In genomic region chr17:28575126-28575795, GRCh38 we compare ENCODE assay signal across 11 cellular contexts. TPM values are rescaled to one million over a fixed set of nuclear protein-coding genes. Genes with fewer than 3 reads are reported as not detected.
DNase-seq lines count a peak whose midpoint lies in the region; ATAC-seq, FAIRE-seq and TF ChIP-seq lines count a peak whose summit lies in the region.
"Had no signal": no experiment of that assay in that cellular context is flagged by ENCODE, and none has a peak within 500 bp of the region (broad histone marks: within the 10 kb centered on the region; RNA-seq: fewer than 3 reads in every experiment).

No MANE protein-coding gene starts in this region.

- H4K20me1 ChIP-seq in keratinocyte (ENCODE audit: control insufficient read depth, extremely low read depth, insufficient read depth, low read length): no peaks in the 10 kb centered on the region

- no peak for ATAC-seq in CD4-positive, CD25-positive, alpha-beta regulatory T cell (ENCODE audit: low read depth in 2 of 2)

- no peaks in the 10 kb centered on the region for H3K9me1 ChIP-seq in keratinocyte (ENCODE audit: control insufficient read depth, extremely low read depth, insufficient read depth, low read length)

- dilution Hi-C loops in keratinocyte (cut with MboI; ENCODE audit: extremely low pct_ligation_motif_present, low sequenced_read_pairs): no loop called here

- peak; percentile 7 for TF ChIP-seq CTCF in GM13976 (IDR thresholded peaks at IDR 0.05; ENCODE audit: borderline replicate concordance, control extremely low read depth, extremely low read depth, insufficient read depth, missing control alignments)
- peak; percentile 8 for TF ChIP-seq CTCF in brain microvascular endothelial cell (IDR thresholded peaks at IDR 0.05; ENCODE audit: low read depth, low read length, missing control alignments)
- peak in 2 of 3 experiments; percentile 16 to 17 for TF ChIP-seq CTCF in keratinocyte (optimal IDR thresholded peaks at IDR 0.05 in 1 of 3, IDR thresholded peaks at IDR 0.05 in 1 of 3, conservative IDR thresholded peaks at IDR 0.05 in 1 of 3; ENCODE audit: extremely low read depth in 1 of 3, insufficient read depth in 2 of 3, low read length in 3 of 3)

- no peak overlapping the region for H3K27ac ChIP-seq in CD4-positive, CD25-positive, alpha-beta regulatory T cell (ENCODE audit: insufficient read depth, low read length, poor library complexity, severe bottlenecking)
- H3K27ac ChIP-seq in brain microvascular endothelial cell: no peak overlapping the region
- no peak overlapping the region for H3K27ac ChIP-seq in keratinocyte (ENCODE audit: control insufficient read depth, insufficient read depth, low read length)
- H3K27ac ChIP-seq: transverse colon had no signal

- no peaks in the 10 kb centered on the region for H3K9me3 ChIP-seq in CD4-positive, CD25-positive, alpha-beta regulatory T cell (ENCODE audit: control insufficient read depth in 2 of 2, low read length in 2 of 2)
- no peaks in the 10 kb centered on the region for H3K9me3 ChIP-seq in keratinocyte (ENCODE audit: control insufficient read depth, low read depth, low read length)
- H3K9me3 ChIP-seq: transverse colon had no signal

- no peak overlapping the region for H3K4me3 ChIP-seq in CD4-positive, CD25-positive, alpha-beta regulatory T cell (ENCODE audit: low read depth, low read length)
- H3K4me3 ChIP-seq in brain microvascular endothelial cell (ENCODE audit: low read depth, low read length) (no peak overlapping the region), keratinocyte (ENCODE audit: control insufficient read depth in 2 of 3, extremely low read depth in 1 of 3, insufficient read depth in 2 of 3, low read depth in 1 of 3, low read length in 3 of 3) (no peak overlapping the region)
- H3K4me3 ChIP-seq: transverse colon had no signal

- no peak overlapping the region for H2AFZ ChIP-seq in keratinocyte (ENCODE audit: control insufficient read depth, low read length)

- H3K4me1 ChIP-seq in CD4-positive, CD25-positive, alpha-beta regulatory T cell (ENCODE audit: control insufficient read depth, insufficient read depth, low read length, poor library complexity, severe bottlenecking): peaks cover 34% of the 10 kb centered on the region
- H3K4me1 ChIP-seq in keratinocyte (ENCODE audit: control insufficient read depth, extremely low read depth, insufficient read depth, low read length): peaks cover 20% of the 10 kb centered on the region

- H3K4me2 ChIP-seq in keratinocyte (ENCODE audit: control insufficient read depth, extremely low read depth, insufficient read depth, low read depth, low read length): no peak overlapping the region

- H3K9ac ChIP-seq in keratinocyte (ENCODE audit: control insufficient read depth, extremely low read depth, insufficient read depth, low read length): no peak overlapping the region

- H3K36me3 ChIP-seq in CD4-positive, CD25-positive, alpha-beta regulatory T cell (ENCODE audit: control insufficient read depth, insufficient read depth, low read length): no peaks in the 10 kb centered on the region
- H3K36me3 ChIP-seq in brain microvascular endothelial cell (replicated peaks) (peaks cover 10% of the 10 kb centered on the region), keratinocyte (ENCODE audit: control insufficient read depth in 2 of 2, extremely low read depth in 1 of 2, insufficient read depth in 2 of 2, low read length in 2 of 2) (peaks cover 12 to 25% of the 10 kb centered on the region in 2 experiments)
- H3K36me3 ChIP-seq: transverse colon had no signal

- no peaks in the 10 kb centered on the region for H3K27me3 ChIP-seq in CD4-positive, CD25-positive, alpha-beta regulatory T cell (ENCODE audit: control insufficient read depth, insufficient read depth, low read length)
- H3K27me3 ChIP-seq in brain microvascular endothelial cell (replicated peaks): no peaks in the 10 kb centered on the region
- H3K27me3 ChIP-seq in keratinocyte (ENCODE audit: control insufficient read depth, extremely low read depth, insufficient read depth, low read length): no peaks in the 10 kb centered on the region
- H3K27me3 ChIP-seq: transverse colon had no signal

- no peaks in the 10 kb centered on the region for H3K27me3 Mint-ChIP-seq in CD4-positive, CD25-positive, alpha-beta regulatory T cell

- peaks cover 7% of the 10 kb centered on the region for H3K36me3 Mint-ChIP-seq in CD4-positive, CD25-positive, alpha-beta regulatory T cell

- H3K4me3 Mint-ChIP-seq in CD4-positive, CD25-positive, alpha-beta regulatory T cell: peak overlapping the region in 3 of 4 donors; percentile 71 to 90 (median 79)

- in situ Hi-C loops in GM13976 (cut with MboI; ENCODE audit: low sequenced_read_pairs, unreplicated experiment) (no loop called here), brain microvascular endothelial cell (cut with HindIII; ENCODE audit: low pct_ligation_motif_present, low sequenced_read_pairs) (no loop called here)

- no peak for DNase-seq in CD4-positive, CD25-positive, alpha-beta regulatory T cell
- DNase-seq in GM13976 (ENCODE audit: low spot score) (no peak), brain microvascular endothelial cell (no peak), keratinocyte (ENCODE audit: low read depth, low spot score) (no peak), NOMO-1 (lab: John Stamatoyannopoulos, UW; ENCODE audit: unreplicated experiment in 2 of 2) (no peak), RCC 7860 (ENCODE audit: low spot score) (no peak)
- DNase-seq in stimulated activated CD8-positive, alpha-beta memory T cell treated with anti-CD3 and anti-CD28 coated beads, Interleukin-4, amount 100 ng/mL, for 48 hours: no peak
- DNase-seq in activated CD8-positive, alpha-beta memory T cell treated with anti-CD3 and anti-CD28 coated beads, Interleukin-2, amount 50 U/mL, for 4 hours: no peak
- DNase-seq: COR-L47, transverse colon had no signal

- peaks cover 7 to 59% (median 39%) of the 10 kb centered on the region in 4 donors for H3K4me1 Mint-ChIP-seq in CD4-positive, CD25-positive, alpha-beta regulatory T cell

- H3K79me2 ChIP-seq in keratinocyte (ENCODE audit: control insufficient read depth, insufficient read depth, low read length): peaks cover 8% of the 10 kb centered on the region

- no peak for FAIRE-seq in keratinocyte (lab: Jason Lieb, UNC)
- FAIRE-seq in RCC 7860 (lab: Jason Lieb, UNC): no peak
- FAIRE-seq: colon had no signal

- peak overlapping the region in 1 of 3 donors; percentile 36 for H3K27ac Mint-ChIP-seq in CD4-positive, CD25-positive, alpha-beta regulatory T cell

- H3K9me3 Mint-ChIP-seq in CD4-positive, CD25-positive, alpha-beta regulatory T cell: no peaks in the 10 kb centered on the region

RNA-seq across cellular contexts. Expression of gene ALDOC, which starts 1.4 kb away (rescaled TPM):
- total RNA-seq in CD4-positive, CD25-positive, alpha-beta regulatory T cell: 33.0 TPM
- polyA plus RNA-seq in CD4-positive, CD25-positive, alpha-beta regulatory T cell: 100 to 1,000 TPM in 1 of 4 donors, 10 to 100 TPM in 3; 68.2 to 109 (median 92.4) TPM
- polyA plus RNA-seq in keratinocyte: 24.2 to 44.9 TPM (median 32.5 TPM) in 3 replicates
- polyA plus RNA-seq in keratinocyte (2011; ENCODE audit: low read depth): 12.1 TPM
- 17.4 and 20.5 TPM in 2 replicates for polyA plus RNA-seq in keratinocyte (2011; cell fraction: cytosol; rRNA removed)
- 18.6 TPM in 2 replicates for polyA plus RNA-seq in keratinocyte (2011; cell fraction: nucleus; rRNA removed)
- polyA plus RNA-seq in keratinocyte (2012; ENCODE audit: low replicate concordance): 23.2 and 28.7 TPM in 2 replicates
- polyA minus RNA-seq in keratinocyte: 35.1 to 51.5 TPM (median 42.5 TPM) in 3 replicates
- 17.1 TPM for polyA minus RNA-seq in keratinocyte (2011; cell fraction: cytosol; rRNA and poly(A)+ RNA removed)
- polyA minus RNA-seq in keratinocyte (2011; cell fraction: nucleus; rRNA and poly(A)+ RNA removed): 6.6 and 10.6 TPM in 2 replicates

RNA-seq across cellular contexts. Expression of gene PIGS, which starts 3.9 kb away (rescaled TPM):
- total RNA-seq in CD4-positive, CD25-positive, alpha-beta regulatory T cell: 59.7 TPM
- polyA plus RNA-seq in CD4-positive, CD25-positive, alpha-beta regulatory T cell: 10 to 100 TPM; 53.3 to 82.6 (median 67.1) TPM
- 21.8 to 52.1 TPM (median 33.6 TPM) in 3 replicates for polyA plus RNA-seq in keratinocyte
- polyA plus RNA-seq in keratinocyte (2011; ENCODE audit: low read depth): 22.8 TPM
- 26.0 and 28.2 TPM in 2 replicates for polyA plus RNA-seq in keratinocyte (2011; cell fraction: cytosol; rRNA removed)
- 47.6 and 49.6 TPM in 2 replicates for polyA plus RNA-seq in keratinocyte (2011; cell fraction: nucleus; rRNA removed)
- 27.7 and 45.6 TPM in 2 replicates for polyA plus RNA-seq in keratinocyte (2012; ENCODE audit: low replicate concordance)
- 21.9 to 89.4 TPM (median 29.1 TPM) in 3 replicates for polyA minus RNA-seq in keratinocyte
- 20.3 TPM for polyA minus RNA-seq in keratinocyte (2011; cell fraction: cytosol; rRNA and poly(A)+ RNA removed)
- 19.9 and 48.1 TPM in 2 replicates for polyA minus RNA-seq in keratinocyte (2011; cell fraction: nucleus; rRNA and poly(A)+ RNA removed)

RNA-seq across cellular contexts. Expression of gene UNC119, which starts 22.8 kb away (rescaled TPM):
- 66.9 TPM for total RNA-seq in CD4-positive, CD25-positive, alpha-beta regulatory T cell
- 10 to 100 TPM; 29.5 to 35.0 (median 31.2) TPM for polyA plus RNA-seq in CD4-positive, CD25-positive, alpha-beta regulatory T cell
- polyA plus RNA-seq in keratinocyte: 34.1 to 93.3 TPM (median 60.0 TPM) in 3 replicates
- polyA plus RNA-seq in keratinocyte (2011; ENCODE audit: low read depth): 6.9 TPM
- polyA plus RNA-seq in keratinocyte (2011; cell fraction: cytosol; rRNA removed): 28.1 and 39.3 TPM in 2 replicates
- 52.9 and 56.6 TPM in 2 replicates for polyA plus RNA-seq in keratinocyte (2011; cell fraction: nucleus; rRNA removed)
- polyA plus RNA-seq in keratinocyte (2012; ENCODE audit: low replicate concordance): 18.6 and 27.2 TPM in 2 replicates
- 22.1 to 44.2 TPM (median 33.4 TPM) in 3 replicates for polyA minus RNA-seq in keratinocyte
- 39.5 TPM for polyA minus RNA-seq in keratinocyte (2011; cell fraction: cytosol; rRNA and poly(A)+ RNA removed)
- polyA minus RNA-seq in keratinocyte (2011; cell fraction: nucleus; rRNA and poly(A)+ RNA removed): 21.7 and 22.3 TPM in 2 replicates

RNA-seq across cellular contexts. Expression of gene SPAG5, which starts 23.6 kb away (rescaled TPM):
- total RNA-seq in CD4-positive, CD25-positive, alpha-beta regulatory T cell: 37.7 TPM
- polyA plus RNA-seq in CD4-positive, CD25-positive, alpha-beta regulatory T cell: 1 to 10 TPM in 3 of 4 donors, under 1 TPM in 1; 0.84 to 2.2 (median 1.8) TPM
- 6.2 to 21.1 TPM (median 16.6 TPM) in 3 replicates for polyA plus RNA-seq in keratinocyte
- 4.3 TPM for polyA plus RNA-seq in keratinocyte (2011; ENCODE audit: low read depth)
- 4.2 and 4.4 TPM in 2 replicates for polyA plus RNA-seq in keratinocyte (2011; cell fraction: cytosol; rRNA removed)
- 23.6 and 24.8 TPM in 2 replicates for polyA plus RNA-seq in keratinocyte (2011; cell fraction: nucleus; rRNA removed)
- polyA plus RNA-seq in keratinocyte (2012; ENCODE audit: low replicate concordance): 4.9 and 13.3 TPM in 2 replicates
- polyA minus RNA-seq in keratinocyte: 11.0 to 24.2 TPM (median 20.6 TPM) in 3 replicates
- polyA minus RNA-seq in keratinocyte (2011; cell fraction: cytosol; rRNA and poly(A)+ RNA removed): 5.4 TPM
- polyA minus RNA-seq in keratinocyte (2011; cell fraction: nucleus; rRNA and poly(A)+ RNA removed): 11.4 and 12.6 TPM in 2 replicates

RNA-seq across cellular contexts. Expression of gene RSKR, which starts 38.7 kb away (rescaled TPM):
- 15.2 TPM for total RNA-seq in CD4-positive, CD25-positive, alpha-beta regulatory T cell
- under 1 TPM in 3 of 4 donors, not detected in 1; 0.08 to 0.78 (median 0.10) TPM for polyA plus RNA-seq in CD4-positive, CD25-positive, alpha-beta regulatory T cell
- 3.9 to 7.4 TPM (median 6.6 TPM) in 3 replicates for polyA plus RNA-seq in keratinocyte
- polyA plus RNA-seq in keratinocyte (2011; ENCODE audit: low read depth): 3.5 TPM
- polyA plus RNA-seq in keratinocyte (2011; cell fraction: cytosol; rRNA removed): 0.27 and 0.47 TPM in 2 replicates
- 36.3 and 42.1 TPM in 2 replicates for polyA plus RNA-seq in keratinocyte (2011; cell fraction: nucleus; rRNA removed)
- 2.5 and 5.0 TPM in 2 replicates for polyA plus RNA-seq in keratinocyte (2012; ENCODE audit: low replicate concordance)
- polyA minus RNA-seq in keratinocyte: 4.3 to 17.2 TPM (median 12.9 TPM) in 3 replicates
- not detected for polyA minus RNA-seq in keratinocyte (2011; cell fraction: cytosol; rRNA and poly(A)+ RNA removed)
- 10.4 and 21.5 TPM in 2 replicates for polyA minus RNA-seq in keratinocyte (2011; cell fraction: nucleus; rRNA and poly(A)+ RNA removed)
